In genomic region chr10:63173468-63174227, GRCh38 we compare ENCODE assay signal across 10 cellular contexts. TPM values are rescaled to one million over a fixed set of nuclear protein-coding genes. Genes with fewer than 3 reads are reported as not detected.
DNase-seq lines count a peak whose midpoint lies in the region; ATAC-seq and TF ChIP-seq lines count a peak whose summit lies in the region.
"Had no signal": no experiment of that assay in that cellular context is flagged by ENCODE, and none has a peak within 500 bp of the region (broad histone marks: within the 10 kb centered on the region; RNA-seq: fewer than 3 reads in every experiment).

No MANE protein-coding gene starts in this region.

- ATAC-seq in GM19452 (IDR thresholded peaks at IDR 0.05; ENCODE audit: unreplicated experiment), result peak; percentile 99
- peak; percentile 98 for ATAC-seq in HG03108 (IDR thresholded peaks at IDR 0.05; ENCODE audit: unreplicated experiment)

- H3K4me3 Mint-ChIP-seq in activated T-helper 2 cell treated with anti-CD3 and anti-CD28 coated beads, Interferon-gamma antibody, Interleukin-2, Interleukin-4, amounts not matched to agents 10 μg/mL and 5 μg/mL and 100 μg/mL, durations not matched to agents 14 hours and 24 hours and 36 hours (ENCODE audit: low read depth), result no peak overlapping the region

- peaks cover 86% of the 10 kb centered on the region for H3K36me3 Mint-ChIP-seq in activated T-helper 2 cell treated with anti-CD3 and anti-CD28 coated beads, Interferon-gamma antibody, Interleukin-2, Interleukin-4, amounts not matched to agents 10 μg/mL and 5 μg/mL and 100 μg/mL, durations not matched to agents 14 hours and 24 hours and 36 hours (ENCODE audit: low read depth)

- DNase-seq in GM12864 (ENCODE audit: low read depth) (peak; percentile 64), globus pallidus (ENCODE audit: low spot score) (no peak), NCI-H510A (lab: John Stamatoyannopoulos, UW) (no peak), HT-29 (ENCODE audit: low spot score) (no peak), dedifferentiated amniotic fluid mesenchymal stem cell (ENCODE audit: extremely low spot score) (no peak)
- DNase-seq in activated T-helper 2 cell treated with anti-CD3 and anti-CD28 coated beads, Interferon-gamma antibody, Interleukin-2, Interleukin-4, amounts not matched to agents 10 μg/mL and 5 μg/mL and 100 μg/mL, durations not matched to agents 14 hours and 24 hours and 36 hours (ENCODE audit: low spot score), result no peak
- DNase-seq: activated gamma-delta T cell treated with Interleukin-2 at 50 U/mL for 16 hours, NCI-H510A treated with DMSO at 0.1 percent for 48 hours had no signal

- no peak for TF ChIP-seq CTCF in GM12864 (IDR thresholded peaks at IDR 0.05; ENCODE audit: low read depth, low read length, missing control alignments)

- intact Hi-C loops in activated T-helper 2 cell treated with anti-CD3 and anti-CD28 coated beads, Interferon-gamma antibody, Interleukin-2, Interleukin-4, amounts not matched to agents 10 μg/mL and 5 μg/mL and 100 μg/mL, durations not matched to agents 14 hours and 24 hours and 36 hours (cut with micrococcal nuclease), result loop anchor here (1.0 to 5.0 kb wide), 7 partner anchors 37 to 534 kb away; no protein-coding TSS in a partner anchor

- H3K4me3 ChIP-seq in GM12864 (ENCODE audit: low read depth, low read length), result no peak overlapping the region

- no peaks in the 10 kb centered on the region for H3K27me3 Mint-ChIP-seq in activated T-helper 2 cell treated with anti-CD3 and anti-CD28 coated beads, Interferon-gamma antibody, Interleukin-2, Interleukin-4, amounts not matched to agents 10 μg/mL and 5 μg/mL and 100 μg/mL, durations not matched to agents 14 hours and 24 hours and 36 hours (ENCODE audit: low read depth)

- no peaks in the 10 kb centered on the region for H3K9me3 Mint-ChIP-seq in activated T-helper 2 cell treated with anti-CD3 and anti-CD28 coated beads, Interferon-gamma antibody, Interleukin-2, Interleukin-4, amounts not matched to agents 10 μg/mL and 5 μg/mL and 100 μg/mL, durations not matched to agents 14 hours and 24 hours and 36 hours

- peak overlapping the region; percentile 29 for H3K27ac Mint-ChIP-seq in activated T-helper 2 cell treated with anti-CD3 and anti-CD28 coated beads, Interferon-gamma antibody, Interleukin-2, Interleukin-4, amounts not matched to agents 10 μg/mL and 5 μg/mL and 100 μg/mL, durations not matched to agents 14 hours and 24 hours and 36 hours

- peaks cover 55% of the 10 kb centered on the region for H3K4me1 Mint-ChIP-seq in activated T-helper 2 cell treated with anti-CD3 and anti-CD28 coated beads, Interferon-gamma antibody, Interleukin-2, Interleukin-4, amounts not matched to agents 10 μg/mL and 5 μg/mL and 100 μg/mL, durations not matched to agents 14 hours and 24 hours and 36 hours (ENCODE audit: low read depth)

RNA-seq across cellular contexts. Expression of gene NRBF2, which starts 40.5 kb away (rescaled TPM):
- 32.2 and 32.7 TPM in 2 replicates for total RNA-seq in activated T-helper 2 cell treated with anti-CD3 and anti-CD28 coated beads, Interferon-gamma antibody, Interleukin-2, Interleukin-4, amounts not matched to agents 10 μg/mL and 5 μg/mL and 100 μg/mL, durations not matched to agents 14 hours and 24 hours and 36 hours
- 5.2 and 9.4 TPM in 2 replicates for total RNA-seq in HT-29 (2014; rRNA removed; shearing (Covaris generic))
